Comparison of ENCODE assay signal across 8 cellular contexts in the genomic region with DNA sequence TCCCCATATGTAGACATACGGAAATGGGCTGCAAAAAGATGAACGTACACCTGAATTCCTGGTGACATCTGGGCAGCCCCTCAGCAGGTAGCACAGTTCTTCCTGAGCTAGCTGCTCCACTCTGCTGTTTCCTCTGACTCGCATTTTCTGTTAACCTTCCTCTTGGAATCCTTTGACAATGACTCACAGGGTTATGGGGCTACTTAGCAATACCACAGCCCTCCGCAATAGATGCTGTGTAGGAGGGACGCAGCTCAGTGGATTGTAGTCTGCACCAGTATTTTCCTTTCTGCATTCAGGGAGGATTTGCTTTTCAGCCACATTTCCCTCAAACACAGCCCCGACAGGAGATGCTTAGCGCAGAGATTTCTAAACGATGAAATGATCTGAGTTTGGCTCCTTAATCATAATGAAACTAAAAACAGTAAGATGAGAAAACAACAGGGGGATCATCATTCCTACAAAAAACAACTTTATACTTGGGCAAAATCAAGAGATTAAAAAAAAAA. TPM values are rescaled to one million over a fixed set of nuclear protein-coding genes. Genes with fewer than 3 reads are reported as not detected.
DNase-seq lines count a peak whose midpoint lies in the region; ATAC-seq lines count a peak whose summit lies in the region.

No MANE protein-coding gene starts in this region.

- H3K9me3 Mint-ChIP-seq in activated naive CD4-positive, alpha-beta T cell treated with anti-CD3 and anti-CD28 coated beads for 36 hours = no peaks in the 10 kb centered on the region

- peaks cover 28% of the 10 kb centered on the region for H3K36me3 Mint-ChIP-seq in activated naive CD4-positive, alpha-beta T cell treated with anti-CD3 and anti-CD28 coated beads for 36 hours (ENCODE audit: low read depth)

- CTCF ChIA-PET in activated naive CD4-positive, alpha-beta T cell treated with anti-CD3 and anti-CD28 coated beads for 36 hours (lab: Charles Lee) = interaction anchor here (0.8 to 10.7 kb wide), 20 partner anchors 11 to 343 kb away, joined by 3 to 176 read pairs (median 4); no protein-coding TSS in a partner anchor

- H3K4me1 ChIP-seq in right cardiac atrium (ENCODE audit: control insufficient read depth, insufficient read depth, low read length) = peaks cover 5% of the 10 kb centered on the region
- peaks cover 21% of the 10 kb centered on the region for H3K4me1 ChIP-seq in skeletal muscle satellite cell (ENCODE audit: control insufficient read depth, insufficient read depth, low read length)

- H3K4me1 Mint-ChIP-seq in activated naive CD4-positive, alpha-beta T cell treated with anti-CD3 and anti-CD28 coated beads for 36 hours (ENCODE audit: low read depth) = peaks cover 93% of the 10 kb centered on the region

- ATAC-seq in GM18511 (IDR thresholded peaks at IDR 0.05; ENCODE audit: unreplicated experiment) (peak; percentile 9), HG02642 (IDR thresholded peaks at IDR 0.05; ENCODE audit: poor library complexity, unreplicated experiment) (peak; percentile 21), right cardiac atrium (peak; percentile 68 to 87)

- H3K9me3 ChIP-seq in right cardiac atrium (ENCODE audit: control insufficient read depth, low read length) (no peaks in the 10 kb centered on the region), skeletal muscle satellite cell (replicated peaks; ENCODE audit: low read length) (no peaks in the 10 kb centered on the region)

- peak overlapping the region; percentile 69 for H3K4me2 ChIP-seq in skeletal muscle satellite cell (ENCODE audit: low read length)

- peak overlapping the region; percentile 94 for H3K27ac Mint-ChIP-seq in activated naive CD4-positive, alpha-beta T cell treated with anti-CD3 and anti-CD28 coated beads for 36 hours

- H3K27me3 ChIP-seq in right cardiac atrium (ENCODE audit: control insufficient read depth, insufficient read depth) = no peaks in the 10 kb centered on the region
- H3K27me3 ChIP-seq in skeletal muscle satellite cell (ENCODE audit: control insufficient read depth, insufficient read depth, low read length) = no peaks in the 10 kb centered on the region

- intact Hi-C loops in activated naive CD4-positive, alpha-beta T cell treated with anti-CD3 and anti-CD28 coated beads for 36 hours (cut with micrococcal nuclease) = loop anchor here (1.0 to 10.0 kb wide), 16 partner anchors 10 to 1199 kb away; partner anchors contain the start of gene PNRC1
- intact Hi-C loops in right cardiac atrium (cut with DNase I) = loop anchor here in 2 of 4 donors (10.0 kb wide), 2 partner anchors 69 to 191 kb away; no protein-coding TSS in a partner anchor

- H3K27me3 Mint-ChIP-seq in activated naive CD4-positive, alpha-beta T cell treated with anti-CD3 and anti-CD28 coated beads for 36 hours (ENCODE audit: low read depth) = no peaks in the 10 kb centered on the region

- peak overlapping the region; percentile 49 for H3K9ac ChIP-seq in skeletal muscle satellite cell (ENCODE audit: low read depth, low read length)

- H3K27ac ChIP-seq in right cardiac atrium (ENCODE audit: low read length) = no peak overlapping the region

- 44% methylated on average over 8 of the region's 8 CpGs for WGBS in right cardiac atrium

- peak; percentile 45 for DNase-seq in NCI-H2227 (lab: John Stamatoyannopoulos, UW; ENCODE audit: unreplicated experiment)
- DNase-seq in activated naive CD4-positive, alpha-beta T cell treated with anti-CD3 and anti-CD28 coated beads for 36 hours = peak; percentile 58
- DNase-seq in right cardiac atrium = no peak
- DNase-seq in NCI-H524 treated with DMSO at 0.1 percent for 48 hours (lab: John Stamatoyannopoulos, UW) = no peak
- DNase-seq in GF-D8 (lab: John Stamatoyannopoulos, UW) = no peak

- peak overlapping the region; percentile 70 for H3K4me3 Mint-ChIP-seq in activated naive CD4-positive, alpha-beta T cell treated with anti-CD3 and anti-CD28 coated beads for 36 hours

- H3K4me3 ChIP-seq in right cardiac atrium (ENCODE audit: low read length) (peak overlapping the region; percentile 35), skeletal muscle satellite cell (ENCODE audit: low read length) (peak overlapping the region; percentile 47)

- H3K36me3 ChIP-seq in skeletal muscle satellite cell (ENCODE audit: insufficient read depth, low read length) = no peaks in the 10 kb centered on the region

RNA-seq across cellular contexts. Expression of gene BACH2, which starts 12.4 kb away (rescaled TPM):
- total RNA-seq in activated naive CD4-positive, alpha-beta T cell treated with anti-CD3 and anti-CD28 coated beads for 36 hours = 10 to 100 TPM; 75.1 to 77.9 TPM
- total RNA-seq in right cardiac atrium = 1 to 10 TPM; 1.1 to 2.8 (median 1.6) TPM
- polyA plus RNA-seq in right cardiac atrium = 0.61 TPM
- total RNA-seq in skeletal muscle satellite cell (2012; rRNA removed) = 0.22 and 0.25 TPM in 2 replicates

Comparison
In these comparisons a context has a peak if more than half of its experiments do, and no peak if none do; other contexts are left out.
1. ATAC-seq: peak in every context shown above with its lines; median percentile 78 in right cardiac atrium; 21 in HG02642; 9 in GM18511.
2. DNase-seq: peak in NCI-H2227 (single experiment) and activated naive CD4-positive, alpha-beta T cell treated with anti-CD3 and anti-CD28 coated beads for 36 hours (single experiment); none in right cardiac atrium (0 of 3), NCI-H524 treated with DMSO at 0.1 percent for 48 hours (single experiment) and GF-D8 (single experiment).
3. RNA of gene BACH2, which starts 12.4 kb away (total RNA-seq): 75.1 to 77.9 TPM in activated naive CD4-positive, alpha-beta T cell treated with anti-CD3 and anti-CD28 coated beads for 36 hours; 1.1 to 2.8 TPM in right cardiac atrium; every median in the first group is over 10 times any median in the second.